Comparison of ENCODE assay signal across 1 cellular context in genomic region chr1:180610556-180611015, GRCh38.
TF ChIP-seq lines count a peak whose summit lies in the region.

No MANE protein-coding gene starts in this region.

TF ChIP-seq in IMR-90, 13 proteins besides CTCF, POLR2A, EP300 and RAD21:
- no peak for TF ChIP-seq FOS (IDR thresholded peaks at IDR 0.05; ENCODE audit: low read depth, low read length)
- no peak for TF ChIP-seq USF2 (IDR thresholded peaks at IDR 0.05; ENCODE audit: low read depth, low read length)
- no peak for TF ChIP-seq SMC3 (IDR thresholded peaks at IDR 0.05; ENCODE audit: low read depth, low read length)
- no peak for TF ChIP-seq RCOR1 (IDR thresholded peaks at IDR 0.05; ENCODE audit: insufficient replicate concordance, low read length)
- TF ChIP-seq NFE2L2 (IDR thresholded peaks at IDR 0.05; ENCODE audit: low read depth, low read length): no peak
- no peak for TF ChIP-seq MXI1 (IDR thresholded peaks at IDR 0.05; ENCODE audit: borderline replicate concordance, low read depth, low read length)
- TF ChIP-seq RFX5 (IDR thresholded peaks at IDR 0.05; ENCODE audit: low read depth, low read length): no peak
- TF ChIP-seq CEBPB (IDR thresholded peaks at IDR 0.05; ENCODE audit: low read depth, low read length): no peak
- no peak for TF ChIP-seq BHLHE40 (IDR thresholded peaks at IDR 0.05; ENCODE audit: low read depth, low read length)
- no peak for TF ChIP-seq CHD1 (IDR thresholded peaks at IDR 0.05; ENCODE audit: low read depth, low read length)
- no peak for TF ChIP-seq MAZ (IDR thresholded peaks at IDR 0.05; ENCODE audit: borderline replicate concordance, low read depth, low read length)
- no peak for TF ChIP-seq MAFK (IDR thresholded peaks at IDR 0.05; ENCODE audit: low read depth, low read length)
- TF ChIP-seq ELK1 (IDR thresholded peaks at IDR 0.05; ENCODE audit: borderline replicate concordance, low read depth, low read length): no peak
